8 cellular contexts compared by ENCODE assay signal in the genomic region with DNA sequence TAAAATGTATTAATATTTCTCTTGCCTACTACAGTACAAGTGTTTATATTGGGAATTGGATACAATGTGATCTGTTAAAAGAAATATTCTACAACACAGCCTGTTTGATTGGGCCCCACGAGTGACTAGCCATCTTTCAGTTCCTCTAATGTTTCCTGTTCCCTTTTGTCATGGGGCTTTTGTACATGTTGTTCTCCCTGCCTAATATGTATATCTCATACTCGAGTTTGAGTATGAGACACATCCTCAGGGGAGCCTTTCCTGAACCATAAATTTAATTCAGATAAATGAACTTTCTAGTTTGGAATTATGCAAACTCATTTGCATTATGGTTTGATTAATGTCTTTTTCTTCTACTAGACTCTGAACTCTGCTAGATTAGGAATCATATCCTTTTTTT.
DNase-seq lines count a peak whose midpoint lies in the region; ATAC-seq and TF ChIP-seq lines count a peak whose summit lies in the region.

No MANE protein-coding gene starts in this region.

- H3K9me3 ChIP-seq in ascending aorta (no peaks in the 10 kb centered on the region), thoracic aorta (no peaks in the 10 kb centered on the region)

- peaks cover 35% of the 10 kb centered on the region for H3K36me3 Mint-ChIP-seq in activated naive CD8-positive, alpha-beta T cell treated with anti-CD3 and anti-CD28 coated beads, Interleukin-2, amount 50 U/mL, for 24 hours (ENCODE audit: low read depth)
- peaks cover 43% of the 10 kb centered on the region for H3K36me3 Mint-ChIP-seq in activated naive CD8-positive, alpha-beta T cell treated with anti-CD3 and anti-CD28 coated beads for 36 hours
- peaks cover 25% of the 10 kb centered on the region for H3K36me3 Mint-ChIP-seq in natural killer cell treated with Interleukin-12 subunit alpha and Interleukin-12 subunit beta and Interleukin-15 and Interleukin-18, amount 100 ng/mL, for 72 hours

- peaks cover 0 to 3% of the 10 kb centered on the region in 2 donors for H3K36me3 ChIP-seq in ascending aorta
- H3K36me3 ChIP-seq in thoracic aorta: peaks cover 2% of the 10 kb centered on the region

- H3K27me3 ChIP-seq in ascending aorta (no peaks in the 10 kb centered on the region), thoracic aorta (replicated peaks; ENCODE audit: insufficient read depth) (no peaks in the 10 kb centered on the region)

- intact Hi-C loops in ascending aorta (cut with DNase I): no loop called here

- DNase-seq in activated naive CD8-positive, alpha-beta T cell treated with anti-CD3 and anti-CD28 coated beads, Interleukin-2, amount 50 U/mL, for 24 hours: no peak
- DNase-seq in activated naive CD8-positive, alpha-beta T cell treated with anti-CD3 and anti-CD28 coated beads for 36 hours: no peak
- DNase-seq in ascending aorta (ENCODE audit: low spot score in 2 of 2): no peak
- no peak for DNase-seq in thoracic aorta (ENCODE audit: low spot score)
- DNase-seq in activated CD4-positive, alpha-beta T cell treated with anti-CD3 and anti-CD28 coated beads for 4 hours: no peak
- DNase-seq in COLO829 (ENCODE audit: low spot score): no peak
- DNase-seq in natural killer cell treated with Interleukin-12 subunit alpha and Interleukin-12 subunit beta and Interleukin-15 and Interleukin-18, amount 100 ng/mL, for 72 hours (ENCODE audit: low spot score): no peak

- H3K4me3 Mint-ChIP-seq in activated naive CD8-positive, alpha-beta T cell treated with anti-CD3 and anti-CD28 coated beads, Interleukin-2, amount 50 U/mL, for 24 hours: no peak overlapping the region
- H3K4me3 Mint-ChIP-seq in activated naive CD8-positive, alpha-beta T cell treated with anti-CD3 and anti-CD28 coated beads for 36 hours: no peak overlapping the region
- H3K4me3 Mint-ChIP-seq in natural killer cell treated with Interleukin-12 subunit alpha and Interleukin-12 subunit beta and Interleukin-15 and Interleukin-18, amount 100 ng/mL, for 72 hours: no peak overlapping the region

- H3K27me3 Mint-ChIP-seq in activated naive CD8-positive, alpha-beta T cell treated with anti-CD3 and anti-CD28 coated beads, Interleukin-2, amount 50 U/mL, for 24 hours: no peaks in the 10 kb centered on the region
- no peaks in the 10 kb centered on the region for H3K27me3 Mint-ChIP-seq in activated naive CD8-positive, alpha-beta T cell treated with anti-CD3 and anti-CD28 coated beads for 36 hours
- H3K27me3 Mint-ChIP-seq in natural killer cell treated with Interleukin-12 subunit alpha and Interleukin-12 subunit beta and Interleukin-15 and Interleukin-18, amount 100 ng/mL, for 72 hours: no peaks in the 10 kb centered on the region

- H3K27ac ChIP-seq in ascending aorta: peak overlapping the region; percentile 39 to 67
- H3K27ac ChIP-seq in thoracic aorta: peak overlapping the region; percentile 51 to 64

- peak overlapping the region; percentile 6 for H3K27ac Mint-ChIP-seq in activated naive CD8-positive, alpha-beta T cell treated with anti-CD3 and anti-CD28 coated beads, Interleukin-2, amount 50 U/mL, for 24 hours
- H3K27ac Mint-ChIP-seq in activated naive CD8-positive, alpha-beta T cell treated with anti-CD3 and anti-CD28 coated beads for 36 hours: no peak overlapping the region
- H3K27ac Mint-ChIP-seq in natural killer cell treated with Interleukin-12 subunit alpha and Interleukin-12 subunit beta and Interleukin-15 and Interleukin-18, amount 100 ng/mL, for 72 hours: peak overlapping the region in 1 of 2 donors; percentile 21

- no peaks in the 10 kb centered on the region for H3K9me3 Mint-ChIP-seq in activated naive CD8-positive, alpha-beta T cell treated with anti-CD3 and anti-CD28 coated beads, Interleukin-2, amount 50 U/mL, for 24 hours
- peaks cover 4% of the 10 kb centered on the region for H3K9me3 Mint-ChIP-seq in activated naive CD8-positive, alpha-beta T cell treated with anti-CD3 and anti-CD28 coated beads for 36 hours
- H3K9me3 Mint-ChIP-seq in natural killer cell treated with Interleukin-12 subunit alpha and Interleukin-12 subunit beta and Interleukin-15 and Interleukin-18, amount 100 ng/mL, for 72 hours: no peaks in the 10 kb centered on the region

- no peak for TF ChIP-seq CTCF in ascending aorta (IDR thresholded peaks at IDR 0.05)
- no peak for TF ChIP-seq CTCF in thoracic aorta (IDR thresholded peaks at IDR 0.05)

- peaks cover 47% of the 10 kb centered on the region for H3K4me1 Mint-ChIP-seq in activated naive CD8-positive, alpha-beta T cell treated with anti-CD3 and anti-CD28 coated beads, Interleukin-2, amount 50 U/mL, for 24 hours
- peaks cover 31% of the 10 kb centered on the region for H3K4me1 Mint-ChIP-seq in activated naive CD8-positive, alpha-beta T cell treated with anti-CD3 and anti-CD28 coated beads for 36 hours
- peaks cover 23 to 51% of the 10 kb centered on the region in 2 donors for H3K4me1 Mint-ChIP-seq in natural killer cell treated with Interleukin-12 subunit alpha and Interleukin-12 subunit beta and Interleukin-15 and Interleukin-18, amount 100 ng/mL, for 72 hours (ENCODE audit: low read depth in 2 of 2)

- no peak overlapping the region for H3K4me3 ChIP-seq in ascending aorta
- peak overlapping the region; percentile 11 for H3K4me3 ChIP-seq in thoracic aorta

- peaks cover 0 to 39% of the 10 kb centered on the region in 2 donors for H3K4me1 ChIP-seq in ascending aorta
- peaks cover 50 to 55% of the 10 kb centered on the region in 2 donors for H3K4me1 ChIP-seq in thoracic aorta (ENCODE audit: control insufficient read depth in 1 of 2, low read depth in 2 of 2)

- peak; percentile 36 for ATAC-seq in activated naive CD8-positive, alpha-beta T cell treated with anti-CD3 and anti-CD28 coated beads, Interleukin-2, amount 50 U/mL, for 24 hours
- ATAC-seq in HG03135 (IDR thresholded peaks at IDR 0.05; ENCODE audit: unreplicated experiment) (peak; percentile 90), thoracic aorta (ENCODE audit: insufficient number of reproducible peaks, low FRiP score, low read depth) (no peak)
- ATAC-seq in natural killer cell treated with Interleukin-12 subunit alpha and Interleukin-12 subunit beta and Interleukin-15 and Interleukin-18, amount 100 ng/mL, for 72 hours: no peak

Comparison
In these comparisons a context has a peak if more than half of its experiments do, and no peak if none do; other contexts are left out.
1. ATAC-seq: peak in activated naive CD8-positive, alpha-beta T cell treated with anti-CD3 and anti-CD28 coated beads, Interleukin-2, amount 50 U/mL, for 24 hours (single experiment) and HG03135 (single experiment); none in thoracic aorta (single experiment) and natural killer cell treated with Interleukin-12 subunit alpha and Interleukin-12 subunit beta and Interleukin-15 and Interleukin-18, amount 100 ng/mL, for 72 hours (0 of 2).